Comparison of ENCODE assay signal across 19 cellular contexts in genomic region chr7:157827045-157827862, GRCh38.
DNase-seq lines count a peak whose midpoint lies in the region; ATAC-seq lines count a peak whose summit lies in the region.
"Had no signal": no experiment of that assay in that cellular context is flagged by ENCODE, and none has a peak within 500 bp of the region (broad histone marks: within the 10 kb centered on the region; RNA-seq: fewer than 3 reads in every experiment).

No MANE protein-coding gene starts in this region.

- H3K27me3 Mint-ChIP-seq in activated CD4-positive, alpha-beta T cell treated with anti-CD3 and anti-CD28 coated beads, Interleukin-2, amount 10 ng/mL, durations not matched to agents 24 days and 14 days = no peaks in the 10 kb centered on the region
- no peaks in the 10 kb centered on the region for H3K27me3 Mint-ChIP-seq in activated naive CD4-positive, alpha-beta T cell treated with anti-CD3 and anti-CD28 coated beads, Interleukin-2, amount 50 U/mL, for 24 hours

- no peak overlapping the region for H3K27ac ChIP-seq in HUES64 (ENCODE audit: low read depth, low read length)
- H3K27ac ChIP-seq: KMS-11, skin epidermis, suprapubic skin, vagina had no signal

- H3K9ac ChIP-seq in HUES64 (ENCODE audit: low read depth, low read length) = no peak overlapping the region
- H3K9ac ChIP-seq: KMS-11 had no signal

- H3K9me3 ChIP-seq in HUES64 (ENCODE audit: insufficient read depth, low read depth, low read length) = peaks cover 98% of the 10 kb centered on the region
- H3K9me3 ChIP-seq: suprapubic skin, vagina had no signal

- H3K4me3 ChIP-seq in HUES64 (ENCODE audit: low read length) = 0 out of 2 replicates have a peak overlapping the region, but pooled peaks have one; percentile 4
- H3K4me3 ChIP-seq: skin epidermis, suprapubic skin, vagina had no signal

- no peak overlapping the region for H3K27ac Mint-ChIP-seq in activated CD4-positive, alpha-beta T cell treated with anti-CD3 and anti-CD28 coated beads, Interleukin-2, amount 10 ng/mL, durations not matched to agents 24 days and 14 days
- no peak overlapping the region for H3K27ac Mint-ChIP-seq in activated naive CD4-positive, alpha-beta T cell treated with anti-CD3 and anti-CD28 coated beads, Interleukin-2, amount 50 U/mL, for 24 hours
- H3K27ac Mint-ChIP-seq: immature natural killer cell had no signal

- H3K4me1 ChIP-seq in HUES64 (ENCODE audit: insufficient read depth, low read length) = no peaks in the 10 kb centered on the region
- H3K4me1 ChIP-seq: suprapubic skin, vagina had no signal

- no peaks in the 10 kb centered on the region for H3K36me3 ChIP-seq in HUES64 (ENCODE audit: insufficient read depth, low read length)
- H3K36me3 ChIP-seq: suprapubic skin, vagina had no signal

- no peaks in the 10 kb centered on the region for H3K27me3 ChIP-seq in HUES64 (ENCODE audit: insufficient read depth, low read length)
- H3K27me3 ChIP-seq: vagina had no signal

- intact Hi-C loops in activated CD4-positive, alpha-beta T cell treated with anti-CD3 and anti-CD28 coated beads, Interleukin-2, amount 10 ng/mL, durations not matched to agents 24 days and 14 days (cut with micrococcal nuclease) = no loop called here

- no peaks in the 10 kb centered on the region for H3K9me3 Mint-ChIP-seq in activated CD4-positive, alpha-beta T cell treated with anti-CD3 and anti-CD28 coated beads, Interleukin-2, amount 10 ng/mL, durations not matched to agents 24 days and 14 days
- H3K9me3 Mint-ChIP-seq in activated naive CD4-positive, alpha-beta T cell treated with anti-CD3 and anti-CD28 coated beads, Interleukin-2, amount 50 U/mL, for 24 hours = no peaks in the 10 kb centered on the region
- H3K9me3 Mint-ChIP-seq: immature natural killer cell had no signal

- WGBS in HUES64 = 84% methylated on average over 22 of the region's 23 CpGs

- DNase-seq in activated CD4-positive, alpha-beta T cell treated with anti-CD3 and anti-CD28 coated beads, Interleukin-2, amount 10 ng/mL, durations not matched to agents 24 days and 14 days = peak; percentile 68
- DNase-seq in activated CD4-positive, alpha-beta T cell treated with anti-CD3 and anti-CD28 coated beads for 4 hours = no peak
- peak; percentile 32 to 33 for DNase-seq in stimulated activated CD4-positive, alpha-beta T cell treated with anti-CD3 and anti-CD28 coated beads, Interleukin-2, amount 100 ng/mL, for 24 hours
- no peak for DNase-seq in NAMALWA (ENCODE audit: low spot score)
- DNase-seq in DMS153 (lab: John Stamatoyannopoulos, UW) = no peak
- DNase-seq: activated gamma-delta T cell, cerebellar nuclear complex, foreskin fibroblast, GDM1, immature natural killer cell, NCI-H1694 treated with DMSO at 0.1 percent for 48 hours, NCI-H69 had no signal

- no peak for ATAC-seq in GM18873 (IDR thresholded peaks at IDR 0.05; ENCODE audit: low FRiP score, unreplicated experiment)

- peaks cover 10% of the 10 kb centered on the region for H3K4me1 Mint-ChIP-seq in activated CD4-positive, alpha-beta T cell treated with anti-CD3 and anti-CD28 coated beads, Interleukin-2, amount 10 ng/mL, durations not matched to agents 24 days and 14 days
- H3K4me1 Mint-ChIP-seq in activated naive CD4-positive, alpha-beta T cell treated with anti-CD3 and anti-CD28 coated beads, Interleukin-2, amount 50 U/mL, for 24 hours = peaks cover 43% of the 10 kb centered on the region
- H3K4me1 Mint-ChIP-seq: immature natural killer cell had no signal

- H3K36me3 Mint-ChIP-seq in activated CD4-positive, alpha-beta T cell treated with anti-CD3 and anti-CD28 coated beads, Interleukin-2, amount 10 ng/mL, durations not matched to agents 24 days and 14 days (ENCODE audit: low read depth) = no peaks in the 10 kb centered on the region
- H3K36me3 Mint-ChIP-seq in activated naive CD4-positive, alpha-beta T cell treated with anti-CD3 and anti-CD28 coated beads, Interleukin-2, amount 50 U/mL, for 24 hours = no peaks in the 10 kb centered on the region
- H3K36me3 Mint-ChIP-seq: immature natural killer cell had no signal

- H3K4me3 Mint-ChIP-seq in activated CD4-positive, alpha-beta T cell treated with anti-CD3 and anti-CD28 coated beads, Interleukin-2, amount 10 ng/mL, durations not matched to agents 24 days and 14 days = peak overlapping the region; percentile 36
- peak overlapping the region; percentile 35 for H3K4me3 Mint-ChIP-seq in activated naive CD4-positive, alpha-beta T cell treated with anti-CD3 and anti-CD28 coated beads, Interleukin-2, amount 50 U/mL, for 24 hours
- H3K4me3 Mint-ChIP-seq: immature natural killer cell had no signal

Comparison
In these comparisons a context has a peak if more than half of its experiments do, and no peak if none do; other contexts are left out.
1. DNase-seq: peak in activated CD4-positive, alpha-beta T cell treated with anti-CD3 and anti-CD28 coated beads, Interleukin-2, amount 10 ng/mL, durations not matched to agents 24 days and 14 days (single experiment) and stimulated activated CD4-positive, alpha-beta T cell treated with anti-CD3 and anti-CD28 coated beads, Interleukin-2, amount 100 ng/mL, for 24 hours (2 of 2); none in activated CD4-positive, alpha-beta T cell treated with anti-CD3 and anti-CD28 coated beads for 4 hours (0 of 2), NAMALWA (single experiment) and DMS153 (single experiment).